In genomic region chr22:19761022-19761499, GRCh38 we compare ENCODE assay signal across 2 cellular contexts.
TF ChIP-seq lines count a peak whose summit lies in the region.

No MANE protein-coding gene starts in this region.

TF ChIP-seq in SK-N-SH, 30 proteins besides CTCF, POLR2A, EP300 and RAD21 (continued from another document):
- TF ChIP-seq NFIC (IDR thresholded peaks at IDR 0.05; ENCODE audit: borderline replicate concordance): no peak
- TF ChIP-seq REST (IDR thresholded peaks at IDR 0.05; ENCODE audit: low read depth, low read length): no peak

TF ChIP-seq in SK-N-SH treated with all-trans-retinoic acid at 6 μM for 48 hours, 23 proteins besides CTCF, POLR2A, EP300 and RAD21 (continued from another document):
- TF ChIP-seq CSRNP3 (CRISPR knock-in tag; IDR thresholded peaks at IDR 0.05): no peak
